8 cellular contexts compared by ENCODE assay signal in genomic region chr12:2795291-2796186, GRCh38. TPM values are rescaled to one million over a fixed set of nuclear protein-coding genes. Genes with fewer than 3 reads are reported as not detected.
DNase-seq lines count a peak whose midpoint lies in the region; ATAC-seq and TF ChIP-seq lines count a peak whose summit lies in the region.

No MANE protein-coding gene starts in this region.

- peak overlapping the region; percentile 88 for H3K27ac Mint-ChIP-seq in central memory CD8-positive, alpha-beta T cell (ENCODE audit: low read depth)

- H3K4me1 Mint-ChIP-seq in central memory CD8-positive, alpha-beta T cell, result peaks cover 9% of the 10 kb centered on the region

- DNase-seq in DMS153 (lab: John Stamatoyannopoulos, UW) (peak; percentile 8), DMS153 treated with DMSO at 0.1 percent for 48 hours (lab: John Stamatoyannopoulos, UW; ENCODE audit: unreplicated experiment) (no peak), NCI-H1092 treated with DMSO at 0.1 percent for 48 hours (lab: John Stamatoyannopoulos, UW) (peak; percentile 49), kidney epithelial cell (ENCODE audit: low read depth) (no peak)
- DNase-seq in activated CD4-positive, CD25-positive, alpha-beta regulatory T cell (lab: John Stamatoyannopoulos, UW), result peak; percentile 29 to 59 (median 48)
- peak; percentile 40 to 41 for DNase-seq in central memory CD8-positive, alpha-beta T cell (ENCODE audit: low spot score in 2 of 2)
- peak; percentile 41 to 69 for DNase-seq in stimulated activated CD4-positive, alpha-beta T cell treated with anti-CD3 and anti-CD28 coated beads, Interleukin-15, amount 100 ng/mL, for 48 hours (ENCODE audit: low read depth in 2 of 2)

- H3K9me3 Mint-ChIP-seq in central memory CD8-positive, alpha-beta T cell, result no peaks in the 10 kb centered on the region

- no peaks in the 10 kb centered on the region for H3K27me3 Mint-ChIP-seq in central memory CD8-positive, alpha-beta T cell

- peaks cover 4% of the 10 kb centered on the region for H3K36me3 ChIP-seq in kidney epithelial cell (ENCODE audit: control insufficient read depth, insufficient read depth, low read length)

- H3K4me3 ChIP-seq in kidney epithelial cell (ENCODE audit: low read depth, low read length), result peak overlapping the region; percentile 88

- ATAC-seq in HG02571 (IDR thresholded peaks at IDR 0.05; ENCODE audit: unreplicated experiment), result peak; percentile 53
- peak; percentile 65 for ATAC-seq in central memory CD8-positive, alpha-beta T cell (replicated peaks; ENCODE audit: extremely low read depth, poor library complexity, severe bottlenecking)

- H3K27me3 ChIP-seq in kidney epithelial cell (ENCODE audit: control insufficient read depth, insufficient read depth, low read length), result peaks cover 10% of the 10 kb centered on the region

- H3K4me3 Mint-ChIP-seq in central memory CD8-positive, alpha-beta T cell, result peak overlapping the region; percentile 91

- H3K36me3 Mint-ChIP-seq in central memory CD8-positive, alpha-beta T cell (ENCODE audit: insufficient read depth), result peaks cover 27% of the 10 kb centered on the region

- no peak for TF ChIP-seq CTCF in kidney epithelial cell (IDR thresholded peaks at IDR 0.05; ENCODE audit: insufficient read depth, low read length, poor library complexity, severe bottlenecking)

RNA-seq across cellular contexts. Expression of gene FKBP4, which starts 0.8 kb away (rescaled TPM):
- 40.0 and 46.6 TPM in 2 replicates for total RNA-seq in kidney epithelial cell

RNA-seq across cellular contexts. Expression of gene ITFG2, which starts 16.9 kb away (rescaled TPM):
- 26.1 and 34.4 TPM in 2 replicates for total RNA-seq in kidney epithelial cell

RNA-seq across cellular contexts. Expression of gene NRIP2, which starts 39.3 kb away (rescaled TPM):
- not detected in 2 replicates for total RNA-seq in kidney epithelial cell

Comparison
In these comparisons a context has a peak if more than half of its experiments do, and no peak if none do; other contexts are left out.
1. DNase-seq: peak in DMS153 (single experiment), NCI-H1092 treated with DMSO at 0.1 percent for 48 hours (single experiment), activated CD4-positive, CD25-positive, alpha-beta regulatory T cell (4 of 4), central memory CD8-positive, alpha-beta T cell (2 of 2) and stimulated activated CD4-positive, alpha-beta T cell treated with anti-CD3 and anti-CD28 coated beads, Interleukin-15, amount 100 ng/mL, for 48 hours (2 of 2); none in DMS153 treated with DMSO at 0.1 percent for 48 hours (single experiment) and kidney epithelial cell (single experiment).